ENCODE assay signal across 40 cellular contexts in genomic region chr19:49168421-49168820, GRCh38. TPM values are rescaled to one million over a fixed set of nuclear protein-coding genes. Genes with fewer than 3 reads are reported as not detected.
"Had no signal": no experiment of that assay in that cellular context is flagged by ENCODE, and none has a peak within 500 bp of the region (broad histone marks: within the 10 kb centered on the region; RNA-seq: fewer than 3 reads in every experiment).

No MANE protein-coding gene starts in this region.

- H3K27me3 ChIP-seq: adrenal gland, body of pancreas, gastroesophageal sphincter, heart right ventricle had no signal

- H3K36me3 Mint-ChIP-seq: activated CD4-positive, alpha-beta memory T cell treated with anti-CD3 and anti-CD28 coated beads for 36 hours; activated CD8-positive, alpha-beta memory T cell treated with anti-CD3 and anti-CD28 coated beads, Interleukin-2, amount 10 ng/mL, durations not matched to agents 7 days and 5 days; activated naive CD4-positive, alpha-beta T cell treated with anti-CD3 and anti-CD28 coated beads, Interleukin-2, amount 50 U/mL, for 24 hours; activated naive CD8-positive, alpha-beta T cell treated with anti-CD3 and anti-CD28 coated beads for 36 hours had no signal

- H3K4me3 Mint-ChIP-seq: activated CD4-positive, alpha-beta memory T cell treated with anti-CD3 and anti-CD28 coated beads for 36 hours; activated CD4-positive, alpha-beta T cell treated with anti-CD3 and anti-CD28 coated beads for 36 hours; activated CD4-positive, alpha-beta T cell treated with anti-CD3 and anti-CD28 coated beads, Interleukin-2, amount 10 ng/mL, durations not matched to agents 24 days and 14 days; activated CD8-positive, alpha-beta memory T cell treated with anti-CD3 and anti-CD28 coated beads, Interleukin-2, amount 10 ng/mL, durations not matched to agents 7 days and 5 days; activated CD8-positive, alpha-beta T cell treated with anti-CD3 and anti-CD28 coated beads, Interleukin-2, amount 10 ng/mL, durations not matched to agents 7 days and 5 days; activated naive CD4-positive, alpha-beta T cell treated with anti-CD3 and anti-CD28 coated beads for 36 hours; activated naive CD4-positive, alpha-beta T cell treated with anti-CD3 and anti-CD28 coated beads, Interleukin-2, amount 50 U/mL, for 24 hours; activated naive CD8-positive, alpha-beta T cell treated with anti-CD3 and anti-CD28 coated beads for 36 hours; activated naive CD8-positive, alpha-beta T cell treated with anti-CD3 and anti-CD28 coated beads, Interleukin-2, amount 50 U/mL, for 24 hours; activated T-helper 1 cell treated with anti-CD3 and anti-CD28 coated beads, Interleukin-12 subunit alpha, Interleukin-12 subunit beta, Interleukin-2, Interleukin-4 antibody, amounts not matched to agents 30 ng/mL and 10 ng/mL and 1 ng/mL, durations not matched to agents 14 hours and 24 hours and 36 hours; dendritic cell treated with granulocyte-macrophage colony-stimulating factor and Interleukin-4, amounts not matched to agents 40 ng/mL and 50 ng/mL, for 4 days; endodermal cell; T-helper 17 cell; T-helper 2 cell treated with Interferon-gamma antibody and Interleukin-4, amounts not matched to agents 5 μg/mL and 100 μg/mL, for 36 hours had no signal

- ATAC-seq: activated CD4-positive, alpha-beta T cell treated with anti-CD3 and anti-CD28 coated beads for 36 hours; activated CD8-positive, alpha-beta memory T cell treated with anti-CD3 and anti-CD28 coated beads, Interleukin-2, amount 10 ng/mL, durations not matched to agents 7 days and 5 days; activated CD8-positive, alpha-beta T cell treated with anti-CD3 and anti-CD28 coated beads, Interleukin-2, amount 10 ng/mL, durations not matched to agents 7 days and 5 days; activated naive CD8-positive, alpha-beta T cell treated with anti-CD3 and anti-CD28 coated beads, Interleukin-2, amount 50 U/mL, for 24 hours; body of pancreas; gastroesophageal sphincter; heart right ventricle; T-helper 17 cell had no signal

- H3K27ac Mint-ChIP-seq: activated CD4-positive, alpha-beta memory T cell treated with anti-CD3 and anti-CD28 coated beads for 36 hours; activated CD4-positive, alpha-beta T cell treated with anti-CD3 and anti-CD28 coated beads for 36 hours; activated CD4-positive, alpha-beta T cell treated with anti-CD3 and anti-CD28 coated beads, Interleukin-2, amount 10 ng/mL, durations not matched to agents 24 days and 14 days; activated CD8-positive, alpha-beta memory T cell treated with anti-CD3 and anti-CD28 coated beads, Interleukin-2, amount 10 ng/mL, durations not matched to agents 7 days and 5 days; activated CD8-positive, alpha-beta T cell treated with anti-CD3 and anti-CD28 coated beads, Interleukin-2, amount 10 ng/mL, durations not matched to agents 7 days and 5 days; activated naive CD4-positive, alpha-beta T cell treated with anti-CD3 and anti-CD28 coated beads for 36 hours; activated naive CD4-positive, alpha-beta T cell treated with anti-CD3 and anti-CD28 coated beads, Interleukin-2, amount 50 U/mL, for 24 hours; activated naive CD8-positive, alpha-beta T cell treated with anti-CD3 and anti-CD28 coated beads for 36 hours; activated naive CD8-positive, alpha-beta T cell treated with anti-CD3 and anti-CD28 coated beads, Interleukin-2, amount 50 U/mL, for 24 hours; activated T-helper 1 cell treated with anti-CD3 and anti-CD28 coated beads, Interleukin-12 subunit alpha, Interleukin-12 subunit beta, Interleukin-2, Interleukin-4 antibody, amounts not matched to agents 30 ng/mL and 10 ng/mL and 1 ng/mL, durations not matched to agents 14 hours and 24 hours and 36 hours; activated T-helper 2 cell treated with anti-CD3 and anti-CD28 coated beads, Interferon-gamma antibody, Interleukin-2, Interleukin-4, amounts not matched to agents 10 μg/mL and 5 μg/mL and 100 μg/mL, durations not matched to agents 14 hours and 24 hours and 36 hours; dendritic cell treated with granulocyte-macrophage colony-stimulating factor and Interleukin-4, amounts not matched to agents 40 ng/mL and 50 ng/mL, for 4 days; endodermal cell; T-helper 17 cell; T-helper 2 cell treated with Interferon-gamma antibody and Interleukin-4, amounts not matched to agents 5 μg/mL and 100 μg/mL, for 36 hours had no signal

- H3K9me3 ChIP-seq: adrenal gland, body of pancreas, esophagus squamous epithelium, gastroesophageal sphincter, heart right ventricle had no signal

- H3K27ac ChIP-seq: adrenal gland, body of pancreas, coronary artery, dorsolateral prefrontal cortex, esophagus squamous epithelium, heart right ventricle had no signal

- H3K9me3 Mint-ChIP-seq: activated CD4-positive, alpha-beta memory T cell treated with anti-CD3 and anti-CD28 coated beads for 36 hours; activated CD4-positive, alpha-beta T cell treated with anti-CD3 and anti-CD28 coated beads, Interleukin-2, amount 10 ng/mL, durations not matched to agents 24 days and 14 days; activated naive CD4-positive, alpha-beta T cell treated with anti-CD3 and anti-CD28 coated beads for 36 hours; activated naive CD4-positive, alpha-beta T cell treated with anti-CD3 and anti-CD28 coated beads, Interleukin-2, amount 50 U/mL, for 24 hours; activated naive CD8-positive, alpha-beta T cell treated with anti-CD3 and anti-CD28 coated beads for 36 hours; activated naive CD8-positive, alpha-beta T cell treated with anti-CD3 and anti-CD28 coated beads, Interleukin-2, amount 50 U/mL, for 24 hours; activated T-helper 1 cell treated with anti-CD3 and anti-CD28 coated beads, Interleukin-12 subunit alpha, Interleukin-12 subunit beta, Interleukin-2, Interleukin-4 antibody, amounts not matched to agents 30 ng/mL and 10 ng/mL and 1 ng/mL, durations not matched to agents 14 hours and 24 hours and 36 hours; activated T-helper 2 cell treated with anti-CD3 and anti-CD28 coated beads, Interferon-gamma antibody, Interleukin-2, Interleukin-4, amounts not matched to agents 10 μg/mL and 5 μg/mL and 100 μg/mL, durations not matched to agents 14 hours and 24 hours and 36 hours; dendritic cell treated with granulocyte-macrophage colony-stimulating factor and Interleukin-4, amounts not matched to agents 40 ng/mL and 50 ng/mL, for 4 days; endodermal cell; T-helper 2 cell treated with Interferon-gamma antibody and Interleukin-4, amounts not matched to agents 5 μg/mL and 100 μg/mL, for 36 hours had no signal

- H3K4me1 Mint-ChIP-seq: activated CD4-positive, alpha-beta T cell treated with anti-CD3 and anti-CD28 coated beads for 36 hours; activated CD4-positive, alpha-beta T cell treated with anti-CD3 and anti-CD28 coated beads, Interleukin-2, amount 10 ng/mL, durations not matched to agents 24 days and 14 days; activated CD8-positive, alpha-beta memory T cell treated with anti-CD3 and anti-CD28 coated beads, Interleukin-2, amount 10 ng/mL, durations not matched to agents 7 days and 5 days; activated naive CD4-positive, alpha-beta T cell treated with anti-CD3 and anti-CD28 coated beads, Interleukin-2, amount 50 U/mL, for 24 hours; activated naive CD8-positive, alpha-beta T cell treated with anti-CD3 and anti-CD28 coated beads for 36 hours; activated naive CD8-positive, alpha-beta T cell treated with anti-CD3 and anti-CD28 coated beads, Interleukin-2, amount 50 U/mL, for 24 hours; endodermal cell; T-helper 17 cell had no signal

- H3K4me3 ChIP-seq: adrenal gland, body of pancreas, coronary artery, dorsolateral prefrontal cortex, esophagus squamous epithelium, gastroesophageal sphincter, heart right ventricle had no signal

- H3K4me1 ChIP-seq: adrenal gland had no signal

- DNase-seq: activated CD4-positive, alpha-beta memory T cell treated with anti-CD3 and anti-CD28 coated beads for 36 hours; activated CD4-positive, alpha-beta T cell treated with anti-CD3 and anti-CD28 coated beads for 36 hours; activated CD4-positive, alpha-beta T cell treated with anti-CD3 and anti-CD28 coated beads, Interleukin-2, amount 10 ng/mL, durations not matched to agents 24 days and 14 days; activated CD4-positive, CD25-positive, alpha-beta regulatory T cell; activated CD4-positive, CD25-positive, alpha-beta regulatory T cell treated with anti-CD3 and anti-CD28 coated beads, Interleukin-2, amount 50 U/mL, for 72 hours; activated CD8-positive, alpha-beta memory T cell treated with anti-CD3 and anti-CD28 coated beads, Interleukin-2, amount 10 ng/mL, durations not matched to agents 7 days and 5 days; activated CD8-positive, alpha-beta memory T cell treated with anti-CD3 and anti-CD28 coated beads, Interleukin-2, amount 50 U/mL, for 4 hours; activated CD8-positive, alpha-beta T cell treated with anti-CD3 and anti-CD28 coated beads, Interleukin-2, amount 10 ng/mL, durations not matched to agents 7 days and 5 days; activated effector memory CD4-positive, alpha-beta T cell treated with anti-CD3 and anti-CD28 coated beads, Interleukin-2, amount 50 U/mL, for 16 hours; activated naive CD4-positive, alpha-beta T cell treated with anti-CD3 and anti-CD28 coated beads for 36 hours; activated naive CD8-positive, alpha-beta T cell treated with anti-CD3 and anti-CD28 coated beads for 36 hours; activated naive CD8-positive, alpha-beta T cell treated with anti-CD3 and anti-CD28 coated beads, Interleukin-2, amount 50 U/mL, for 24 hours; activated T-cell treated with anti-CD3 and anti-CD28 coated beads, Interleukin-2, amount 50 U/mL, for 1 hour; activated T-cell treated with anti-CD3 and anti-CD28 coated beads, Interleukin-2, amount 50 U/mL, for 48 hours; adrenal gland; amygdala; body of pancreas; central memory CD4-positive, alpha-beta T cell; cerebellar nuclear complex; dorsolateral prefrontal cortex; effector memory CD4-positive, alpha-beta T cell; endodermal cell; erythroblast; esophagus squamous epithelium; foreskin melanocyte; heart right ventricle; T-helper 1 cell; T-helper 17 cell; T1000 had no signal

RNA-seq across cellular contexts. Expression of gene TRPM4, which starts 10.8 kb away (rescaled TPM):
- total RNA-seq: activated CD8-positive, alpha-beta T cell treated with anti-CD3 and anti-CD28 coated beads, Interleukin-2, amount 10 ng/mL, durations not matched to agents 7 days and 5 days; activated naive CD8-positive, alpha-beta T cell treated with anti-CD3 and anti-CD28 coated beads for 36 hours had no signal

RNA-seq across cellular contexts. Expression of gene HRC, which starts 13.2 kb away (rescaled TPM):
- total RNA-seq: activated CD4-positive, alpha-beta memory T cell treated with anti-CD3 and anti-CD28 coated beads for 36 hours; activated CD4-positive, alpha-beta T cell treated with anti-CD3 and anti-CD28 coated beads for 36 hours; activated CD4-positive, alpha-beta T cell treated with anti-CD3 and anti-CD28 coated beads, Interleukin-2, amount 10 ng/mL, durations not matched to agents 24 days and 14 days; activated CD8-positive, alpha-beta memory T cell treated with anti-CD3 and anti-CD28 coated beads for 36 hours; activated CD8-positive, alpha-beta memory T cell treated with anti-CD3 and anti-CD28 coated beads, Interleukin-2, amount 10 ng/mL, durations not matched to agents 7 days and 5 days; activated CD8-positive, alpha-beta T cell treated with anti-CD3 and anti-CD28 coated beads, Interleukin-2, amount 10 ng/mL, durations not matched to agents 7 days and 5 days; activated naive CD4-positive, alpha-beta T cell treated with anti-CD3 and anti-CD28 coated beads for 36 hours; activated naive CD8-positive, alpha-beta T cell treated with anti-CD3 and anti-CD28 coated beads for 36 hours; activated T-helper 1 cell treated with anti-CD3 and anti-CD28 coated beads, Interleukin-12 subunit alpha, Interleukin-12 subunit beta, Interleukin-2, Interleukin-4 antibody, amounts not matched to agents 30 ng/mL and 10 ng/mL and 1 ng/mL, durations not matched to agents 14 hours and 24 hours and 36 hours; activated T-helper 2 cell treated with anti-CD3 and anti-CD28 coated beads, Interferon-gamma antibody, Interleukin-2, Interleukin-4, amounts not matched to agents 10 μg/mL and 5 μg/mL and 100 μg/mL, durations not matched to agents 14 hours and 24 hours and 36 hours; fibroblast of lung; glomerular endothelial cell; T-helper 17 cell had no signal

RNA-seq across cellular contexts. Expression of gene C19orf73, which starts 49.5 kb away (rescaled TPM):
- total RNA-seq: fibroblast of villous mesenchyme had no signal
